16 cellular contexts compared by ENCODE assay signal in the genomic region with DNA sequence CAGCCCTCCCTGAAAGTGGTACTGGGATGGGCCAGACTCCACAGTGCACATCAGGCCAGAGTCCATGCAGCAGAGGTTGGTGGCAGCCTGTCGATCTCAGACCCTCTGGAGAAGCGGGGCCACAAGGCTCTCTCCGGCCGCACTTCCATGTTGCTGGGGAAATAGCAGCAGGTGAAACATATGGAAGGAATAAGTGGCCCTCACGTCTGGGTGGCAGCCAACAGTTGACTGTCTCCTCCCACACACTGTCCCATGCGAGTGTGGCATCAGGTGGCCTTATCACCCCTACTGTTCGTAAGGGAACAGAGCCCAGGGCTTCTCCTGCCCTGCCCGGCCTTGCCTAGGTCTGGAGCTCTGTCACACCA. TPM values are rescaled to one million over a fixed set of nuclear protein-coding genes. Genes with fewer than 3 reads are reported as not detected.
DNase-seq lines count a peak whose midpoint lies in the region; ATAC-seq and TF ChIP-seq lines count a peak whose summit lies in the region.
"Had no signal": no experiment of that assay in that cellular context is flagged by ENCODE, and none has a peak within 500 bp of the region (broad histone marks: within the 10 kb centered on the region; RNA-seq: fewer than 3 reads in every experiment).

No MANE protein-coding gene starts in this region.

- no peak for TF ChIP-seq POLR2A in heart left ventricle (IDR thresholded peaks at IDR 0.05)

- H3K9ac ChIP-seq in BLaER1: no peak overlapping the region
- H3K9ac ChIP-seq: neural progenitor cell had no signal

- H3K4me3 ChIP-seq in BLaER1 (no peak overlapping the region), heart left ventricle (no peak overlapping the region), osteoblast (ENCODE audit: insufficient read depth, low read length) (no peak overlapping the region), foreskin fibroblast (ENCODE audit: low read depth in 1 of 2, low read length in 2 of 2) (no peak overlapping the region)
- H3K4me3 ChIP-seq: neural progenitor cell, PC-9, upper lobe of left lung had no signal

- H3K9me3 ChIP-seq in BLaER1 (no peaks in the 10 kb centered on the region; the same call in 1 of the 2 replicates), heart left ventricle (no peaks in the 10 kb centered on the region), osteoblast (ENCODE audit: low read depth, low read length) (no peaks in the 10 kb centered on the region)
- H3K9me3 ChIP-seq: upper lobe of left lung had no signal

- TF ChIP-seq CTCF in heart left ventricle (IDR thresholded peaks at IDR 0.05) (no peak), osteoblast (IDR thresholded peaks at IDR 0.05; ENCODE audit: extremely low read depth, low read depth, low read length) (no peak), foreskin fibroblast (IDR thresholded peaks at IDR 0.05; ENCODE audit: low read depth, low read length) (no peak)

- H3K4me2 ChIP-seq in BLaER1 (peak overlapping the region; percentile 71), osteoblast (ENCODE audit: insufficient read depth, low read length) (no peak overlapping the region)
- H3K4me2 ChIP-seq: neural progenitor cell, PC-9 had no signal

- H3K79me2 ChIP-seq in osteoblast (ENCODE audit: insufficient read depth, low read length): no peaks in the 10 kb centered on the region

- intact Hi-C loops in heart left ventricle (cut with DNase I): loop anchor here in 1 of 10 donors (10.0 kb wide), 1 partner anchor 230 kb away; no protein-coding TSS in a partner anchor

- DNase-seq in NCI-H2107 treated with DMSO at 0.1 percent for 48 hours (lab: John Stamatoyannopoulos, UW; ENCODE audit: unreplicated experiment) (peak; percentile 25), heart left ventricle (peak in 4 of 5 donors; percentile 39 to 68 (median 54)), osteoblast (ENCODE audit: insufficient read length, low spot score, missing footprints) (peak; percentile 21), foreskin fibroblast (no peak), Ammon's horn (ENCODE audit: low spot score) (no peak), DMS153 treated with DMSO at 0.1 percent for 48 hours (lab: John Stamatoyannopoulos, UW; ENCODE audit: unreplicated experiment) (no peak), D341Med (ENCODE audit: low spot score) (no peak)
- DNase-seq: activated CD4-positive, alpha-beta T cell treated with anti-CD3 and anti-CD28 coated beads, Interleukin-2, amount 50 U/mL, for 1 hour; activated CD8-positive, alpha-beta memory T cell treated with anti-CD3 and anti-CD28 coated beads, Interleukin-2, amount 50 U/mL, for 48 hours; activated gamma-delta T cell; retina; stimulated activated naive CD4-positive, alpha-beta T cell treated with Interleukin-2 at 50 U/mL for 16 hours; upper lobe of left lung had no signal

- peak overlapping the region; percentile 67 for H3K27ac ChIP-seq in BLaER1
- H3K27ac ChIP-seq in heart left ventricle: peak overlapping the region; percentile 83 to 100 (median 91)
- H3K27ac ChIP-seq in osteoblast (ENCODE audit: low read depth, low read length): no peak overlapping the region
- H3K27ac ChIP-seq: neural progenitor cell, PC-9, upper lobe of left lung had no signal

- H4K20me1 ChIP-seq in BLaER1 (no peaks in the 10 kb centered on the region), osteoblast (ENCODE audit: insufficient read depth, low read length) (no peaks in the 10 kb centered on the region)

- H3K27me3 ChIP-seq in BLaER1: no peaks in the 10 kb centered on the region
- H3K27me3 ChIP-seq in heart left ventricle: no peaks in the 10 kb centered on the region
- no peaks in the 10 kb centered on the region for H3K27me3 ChIP-seq in osteoblast (ENCODE audit: insufficient read depth, low read length)
- H3K27me3 ChIP-seq: neural progenitor cell, upper lobe of left lung had no signal

- H3K36me3 ChIP-seq in BLaER1 (peaks cover 26% of the 10 kb centered on the region), heart left ventricle (no peaks in the 10 kb centered on the region), osteoblast (ENCODE audit: insufficient read depth, low read length) (no peaks in the 10 kb centered on the region)
- H3K36me3 ChIP-seq: neural progenitor cell, upper lobe of left lung had no signal

- 54 to 70% (median 61%) methylated on average over 8 of the region's 8 CpGs for WGBS in heart left ventricle, 4 donors

- H3K4me1 ChIP-seq in BLaER1 (peaks cover 19% of the 10 kb centered on the region), heart left ventricle (peaks cover 0 to 65% (median 31%) of the 10 kb centered on the region in 12 donors), osteoblast (ENCODE audit: insufficient read depth, low read length) (peaks cover 22% of the 10 kb centered on the region)

- ATAC-seq in heart left ventricle: peak; percentile 82 to 87 (median 84)

- no peak overlapping the region for H2AFZ ChIP-seq in osteoblast (ENCODE audit: low read length)
- H2AFZ ChIP-seq: neural progenitor cell, PC-9 had no signal

RNA-seq across cellular contexts. Expression of gene FOSL2, which starts 58.1 kb away (rescaled TPM):
- total RNA-seq in heart left ventricle: 100 to 1,000 TPM in 2 of 9 donors, 10 to 100 TPM in 7; 26.2 to 144 (median 50.2) TPM
- 10 to 100 TPM; 15.2 to 66.2 TPM for polyA plus RNA-seq in heart left ventricle
- total RNA-seq in osteoblast: 64.5 and 86.9 TPM in 2 replicates

Comparison
In these comparisons a context has a peak if more than half of its experiments do, and no peak if none do; other contexts are left out.
1. DNase-seq: peak in NCI-H2107 treated with DMSO at 0.1 percent for 48 hours (single experiment), heart left ventricle (4 of 5) and osteoblast (single experiment); none in foreskin fibroblast (0 of 2), Ammon's horn (single experiment), DMS153 treated with DMSO at 0.1 percent for 48 hours (single experiment) and D341Med (single experiment).